In genomic region chr3:152607179-152607578, GRCh38 we compare ENCODE assay signal across 8 cellular contexts.
"Had no signal": no experiment of that assay in that cellular context is flagged by ENCODE, and none has a peak within 500 bp of the region (broad histone marks: within the 10 kb centered on the region; RNA-seq: fewer than 3 reads in every experiment).

No MANE protein-coding gene starts in this region.

- FAIRE-seq: G401.6, GM12878, GM12891, GM12892, GM18507, GM19239 had no signal

- DNase-seq: GDM1, GF-D8 had no signal

- H3K4me3 ChIP-seq: GM12878 had no signal

- ATAC-seq: GM12878 had no signal
